In the genomic region with DNA sequence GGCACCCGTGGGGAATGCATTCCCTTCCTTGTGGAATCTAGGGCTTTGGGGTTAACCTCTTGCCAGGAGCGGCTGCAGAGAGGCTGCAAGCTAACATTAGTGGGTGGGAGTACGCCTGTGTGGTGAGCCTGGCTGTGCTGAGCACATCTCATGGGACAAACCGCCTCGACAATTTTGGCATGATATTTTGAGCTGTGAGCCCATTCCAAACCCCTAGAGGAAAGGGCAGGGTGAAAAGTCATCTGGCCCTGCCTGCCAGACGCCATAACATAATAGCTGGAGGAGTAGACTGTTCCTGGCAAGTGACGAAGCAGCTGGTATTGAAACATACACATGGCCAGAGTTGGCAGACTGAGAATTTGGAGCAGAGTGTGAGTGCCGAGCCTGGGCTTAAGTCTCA, we compare ENCODE assay signal across 1 cellular context.
TF ChIP-seq lines count a peak whose summit lies in the region.

No MANE protein-coding gene starts in this region.

TF ChIP-seq in IMR-90, 13 proteins besides CTCF, POLR2A, EP300 and RAD21:
- TF ChIP-seq SMC3 (IDR thresholded peaks at IDR 0.05; ENCODE audit: low read depth, low read length): no peak
- TF ChIP-seq MAFK (IDR thresholded peaks at IDR 0.05; ENCODE audit: low read depth, low read length): no peak
- no peak for TF ChIP-seq CEBPB (IDR thresholded peaks at IDR 0.05; ENCODE audit: low read depth, low read length)
- no peak for TF ChIP-seq CHD1 (IDR thresholded peaks at IDR 0.05; ENCODE audit: low read depth, low read length)
- TF ChIP-seq RCOR1 (IDR thresholded peaks at IDR 0.05; ENCODE audit: insufficient replicate concordance, low read length): no peak
- TF ChIP-seq RFX5 (IDR thresholded peaks at IDR 0.05; ENCODE audit: low read depth, low read length): no peak
- TF ChIP-seq FOS (IDR thresholded peaks at IDR 0.05; ENCODE audit: low read depth, low read length): no peak
- TF ChIP-seq, protein P1, sequence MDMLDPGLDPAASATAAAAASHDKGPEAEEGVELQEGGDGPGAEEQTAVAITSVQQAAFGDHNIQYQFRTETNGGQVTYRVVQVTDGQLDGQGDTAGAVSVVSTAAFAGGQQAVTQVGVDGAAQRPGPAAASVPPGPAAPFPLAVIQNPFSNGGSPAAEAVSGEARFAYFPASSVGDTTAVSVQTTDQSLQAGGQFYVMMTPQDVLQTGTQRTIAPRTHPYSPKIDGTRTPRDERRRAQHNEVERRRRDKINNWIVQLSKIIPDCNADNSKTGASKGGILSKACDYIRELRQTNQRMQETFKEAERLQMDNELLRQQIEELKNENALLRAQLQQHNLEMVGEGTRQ (IDR thresholded peaks at IDR 0.05; ENCODE audit: low read depth, low read length): no peak
- no peak for TF ChIP-seq NFE2L2 (IDR thresholded peaks at IDR 0.05; ENCODE audit: low read depth, low read length)
- TF ChIP-seq, protein P2, sequence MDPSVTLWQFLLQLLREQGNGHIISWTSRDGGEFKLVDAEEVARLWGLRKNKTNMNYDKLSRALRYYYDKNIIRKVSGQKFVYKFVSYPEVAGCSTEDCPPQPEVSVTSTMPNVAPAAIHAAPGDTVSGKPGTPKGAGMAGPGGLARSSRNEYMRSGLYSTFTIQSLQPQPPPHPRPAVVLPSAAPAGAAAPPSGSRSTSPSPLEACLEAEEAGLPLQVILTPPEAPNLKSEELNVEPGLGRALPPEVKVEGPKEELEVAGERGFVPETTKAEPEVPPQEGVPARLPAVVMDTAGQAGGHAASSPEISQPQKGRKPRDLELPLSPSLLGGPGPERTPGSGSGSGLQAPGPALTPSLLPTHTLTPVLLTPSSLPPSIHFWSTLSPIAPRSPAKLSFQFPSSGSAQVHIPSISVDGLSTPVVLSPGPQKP (IDR thresholded peaks at IDR 0.05; ENCODE audit: borderline replicate concordance, low read depth, low read length): no peak
- TF ChIP-seq MAZ (IDR thresholded peaks at IDR 0.05; ENCODE audit: borderline replicate concordance, low read depth, low read length): no peak
- TF ChIP-seq BHLHE40 (IDR thresholded peaks at IDR 0.05; ENCODE audit: low read depth, low read length): no peak
- TF ChIP-seq MXI1 (IDR thresholded peaks at IDR 0.05; ENCODE audit: borderline replicate concordance, low read depth, low read length): no peak
TF ChIP-seq in IMR-90: peak in this region for 0.
